ENCODE assay signal across 1 cellular context in genomic region chr22:46114518-46115387, GRCh38.
A peak's percentile ranks its signal among the peaks of the same experiment; 100 is the strongest.
TF ChIP-seq lines count a peak whose summit lies in the region.

No MANE protein-coding gene starts in this region.

TF ChIP-seq in HEK293, 187 proteins besides CTCF, POLR2A, EP300 and RAD21 (continued from another document):
- peak; percentile 57 for TF ChIP-seq PATZ1 (tag by site-specific recombination; IDR thresholded peaks at IDR 0.05)
- TF ChIP-seq, protein P1, sequence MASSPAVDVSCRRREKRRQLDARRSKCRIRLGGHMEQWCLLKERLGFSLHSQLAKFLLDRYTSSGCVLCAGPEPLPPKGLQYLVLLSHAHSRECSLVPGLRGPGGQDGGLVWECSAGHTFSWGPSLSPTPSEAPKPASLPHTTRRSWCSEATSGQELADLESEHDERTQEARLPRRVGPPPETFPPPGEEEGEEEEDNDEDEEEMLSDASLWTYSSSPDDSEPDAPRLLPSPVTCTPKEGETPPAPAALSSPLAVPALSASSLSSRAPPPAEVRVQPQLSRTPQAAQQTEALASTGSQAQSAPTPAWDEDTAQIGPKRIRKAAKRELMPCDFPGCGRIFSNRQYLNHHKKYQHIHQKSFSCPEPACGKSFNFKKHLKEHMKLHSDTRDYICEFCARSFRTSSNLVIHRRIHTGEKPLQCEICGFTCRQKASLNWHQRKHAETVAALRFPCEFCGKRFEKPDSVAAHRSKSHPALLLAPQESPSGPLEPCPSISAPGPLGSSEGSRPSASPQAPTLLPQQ (tag by site-specific recombination; IDR thresholded peaks at IDR 0.05) = peak; percentile 61; the same call in 1 of the 2 replicates
- TF ChIP-seq, protein P2, sequence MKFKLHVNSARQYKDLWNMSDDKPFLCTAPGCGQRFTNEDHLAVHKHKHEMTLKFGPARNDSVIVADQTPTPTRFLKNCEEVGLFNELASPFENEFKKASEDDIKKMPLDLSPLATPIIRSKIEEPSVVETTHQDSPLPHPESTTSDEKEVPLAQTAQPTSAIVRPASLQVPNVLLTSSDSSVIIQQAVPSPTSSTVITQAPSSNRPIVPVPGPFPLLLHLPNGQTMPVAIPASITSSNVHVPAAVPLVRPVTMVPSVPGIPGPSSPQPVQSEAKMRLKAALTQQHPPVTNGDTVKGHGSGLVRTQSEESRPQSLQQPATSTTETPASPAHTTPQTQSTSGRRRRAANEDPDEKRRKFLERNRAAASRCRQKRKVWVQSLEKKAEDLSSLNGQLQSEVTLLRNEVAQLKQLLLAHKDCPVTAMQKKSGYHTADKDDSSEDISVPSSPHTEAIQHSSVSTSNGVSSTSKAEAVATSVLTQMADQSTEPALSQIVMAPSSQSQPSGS (tag by site-specific recombination; IDR thresholded peaks at IDR 0.05; ENCODE audit: low read depth) = no peak
- TF ChIP-seq ZBTB21 (tag by site-specific recombination; IDR thresholded peaks at IDR 0.05) = no peak
- peak; percentile 99 for TF ChIP-seq ZFP3 (tag by site-specific recombination; IDR thresholded peaks at IDR 0.05; ENCODE audit: low read depth)
- peak; percentile 56; the same call in 1 of the 2 replicates for TF ChIP-seq BCL11B (tag by site-specific recombination; IDR thresholded peaks at IDR 0.05; ENCODE audit: low read depth)
- no peak for TF ChIP-seq MZF1 (tag by site-specific recombination; IDR thresholded peaks at IDR 0.05; ENCODE audit: borderline replicate concordance)
- peak; percentile 23; the same call in 1 of the 2 replicates for TF ChIP-seq ZFHX2 (tag by site-specific recombination; conservative IDR thresholded peaks at IDR 0.05)
- TF ChIP-seq, protein P3, sequence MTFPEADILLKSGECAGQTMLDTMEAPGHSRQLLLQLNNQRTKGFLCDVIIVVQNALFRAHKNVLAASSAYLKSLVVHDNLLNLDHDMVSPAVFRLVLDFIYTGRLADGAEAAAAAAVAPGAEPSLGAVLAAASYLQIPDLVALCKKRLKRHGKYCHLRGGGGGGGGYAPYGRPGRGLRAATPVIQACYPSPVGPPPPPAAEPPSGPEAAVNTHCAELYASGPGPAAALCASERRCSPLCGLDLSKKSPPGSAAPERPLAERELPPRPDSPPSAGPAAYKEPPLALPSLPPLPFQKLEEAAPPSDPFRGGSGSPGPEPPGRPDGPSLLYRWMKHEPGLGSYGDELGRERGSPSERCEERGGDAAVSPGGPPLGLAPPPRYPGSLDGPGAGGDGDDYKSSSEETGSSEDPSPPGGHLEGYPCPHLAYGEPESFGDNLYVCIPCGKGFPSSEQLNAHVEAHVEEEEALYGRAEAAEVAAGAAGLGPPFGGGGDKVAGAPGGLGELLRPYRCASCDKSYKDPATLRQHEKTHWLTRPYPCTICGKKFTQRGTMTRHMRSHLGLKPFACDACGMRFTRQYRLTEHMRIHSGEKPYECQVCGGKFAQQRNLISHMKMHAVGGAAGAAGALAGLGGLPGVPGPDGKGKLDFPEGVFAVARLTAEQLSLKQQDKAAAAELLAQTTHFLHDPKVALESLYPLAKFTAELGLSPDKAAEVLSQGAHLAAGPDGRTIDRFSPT (tag by site-specific recombination; IDR thresholded peaks at IDR 0.05) = peak; percentile 66; the same call in 1 of the 2 replicates
- TF ChIP-seq ZBTB48 (tag by site-specific recombination; IDR thresholded peaks at IDR 0.05) = peak; percentile 96
- TF ChIP-seq ZBTB8A (tag by site-specific recombination; IDR thresholded peaks at IDR 0.05) = peak; percentile 39; the same call in 1 of the 2 replicates
- TF ChIP-seq HOXC10 (CRISPR knock-in tag; IDR thresholded peaks at IDR 0.05) = 0 out of 2 replicates have a peak, but pooled peaks have one; percentile 38
- peak; percentile 65; the same call in 1 of the 2 replicates for TF ChIP-seq ZNF76 (tag by site-specific recombination; IDR thresholded peaks at IDR 0.05; ENCODE audit: borderline replicate concordance, low read depth)
- peak; percentile 11; the same call in 1 of the 2 replicates for TF ChIP-seq BCL11A (tag by site-specific recombination; IDR thresholded peaks at IDR 0.05; ENCODE audit: low read depth)
- TF ChIP-seq ZNF214 (tag by site-specific recombination; IDR thresholded peaks at IDR 0.05; ENCODE audit: borderline replicate concordance) = no peak
- TF ChIP-seq PRDM10 (tag by site-specific recombination; IDR thresholded peaks at IDR 0.05) = 0 out of 2 replicates have a peak, but pooled peaks have one; percentile 10
- peak; percentile 33; the same call in 1 of the 2 replicates for TF ChIP-seq GLIS2 (tag by site-specific recombination; IDR thresholded peaks at IDR 0.05)
- no peak for TF ChIP-seq ZNF596 (tag by site-specific recombination; IDR thresholded peaks at IDR 0.05)
- TF ChIP-seq, protein P4, sequence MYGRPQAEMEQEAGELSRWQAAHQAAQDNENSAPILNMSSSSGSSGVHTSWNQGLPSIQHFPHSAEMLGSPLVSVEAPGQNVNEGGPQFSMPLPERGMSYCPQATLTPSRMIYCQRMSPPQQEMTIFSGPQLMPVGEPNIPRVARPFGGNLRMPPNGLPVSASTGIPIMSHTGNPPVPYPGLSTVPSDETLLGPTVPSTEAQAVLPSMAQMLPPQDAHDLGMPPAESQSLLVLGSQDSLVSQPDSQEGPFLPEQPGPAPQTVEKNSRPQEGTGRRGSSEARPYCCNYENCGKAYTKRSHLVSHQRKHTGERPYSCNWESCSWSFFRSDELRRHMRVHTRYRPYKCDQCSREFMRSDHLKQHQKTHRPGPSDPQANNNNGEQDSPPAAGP (tag by site-specific recombination; IDR thresholded peaks at IDR 0.05) = 0 out of 2 replicates have a peak, but pooled peaks have one; percentile 20
- no peak for TF ChIP-seq ZNF248 (tag by site-specific recombination; IDR thresholded peaks at IDR 0.05)
